Comparison of ENCODE assay signal across 28 cellular contexts in genomic region chr2:230807686-230808085, GRCh38. TPM values are rescaled to one million over a fixed set of nuclear protein-coding genes. Genes with fewer than 3 reads are reported as not detected.
DNase-seq lines count a peak whose midpoint lies in the region; ATAC-seq and TF ChIP-seq lines count a peak whose summit lies in the region.
"Had no signal": no experiment of that assay in that cellular context is flagged by ENCODE, and none has a peak within 500 bp of the region (broad histone marks: within the 10 kb centered on the region; RNA-seq: fewer than 3 reads in every experiment).

No MANE protein-coding gene starts in this region.

- no peak overlapping the region for H3K4me3 Mint-ChIP-seq in MCF 10A (ENCODE audit: unreplicated experiment)
- no peak overlapping the region for H3K4me3 Mint-ChIP-seq in activated naive CD8-positive, alpha-beta T cell treated with anti-CD3 and anti-CD28 coated beads, Interleukin-2, amount 50 U/mL, for 24 hours
- H3K4me3 Mint-ChIP-seq: endodermal cell, neural crest cell, type B pancreatic cell had no signal

- peaks cover 22% of the 10 kb centered on the region for H3K79me2 ChIP-seq in mammary epithelial cell (ENCODE audit: insufficient read depth, low read length)

- no peak overlapping the region for H3K4me3 ChIP-seq in mammary epithelial cell (replicated peaks in 1 of 3; ENCODE audit: insufficient read depth in 1 of 3, low read depth in 2 of 3, low read length in 3 of 3)
- no peak overlapping the region for H3K4me3 ChIP-seq in upper lobe of right lung
- H3K4me3 ChIP-seq: esophagus squamous epithelium, GM23248, heart right ventricle, lower lobe of right lung, right atrium auricular region, SJSA1 had no signal

- no peaks in the 10 kb centered on the region for H3K27me3 Mint-ChIP-seq in MCF 10A (ENCODE audit: insufficient read depth, unreplicated experiment)
- no peaks in the 10 kb centered on the region for H3K27me3 Mint-ChIP-seq in activated naive CD8-positive, alpha-beta T cell treated with anti-CD3 and anti-CD28 coated beads, Interleukin-2, amount 50 U/mL, for 24 hours
- H3K27me3 Mint-ChIP-seq: type B pancreatic cell had no signal

- H3K9ac ChIP-seq in mammary epithelial cell (ENCODE audit: insufficient read depth, low read length) = no peak overlapping the region
- H3K9ac ChIP-seq: GM23248, parathyroid adenoma had no signal

- CTCF ChIA-PET in MCF 10A (lab: Yijun Ruan, JAX) = interaction anchor here (2.4 kb wide), 1 partner anchor 93 kb away, joined by 6 read pairs; no protein-coding TSS in a partner anchor
- CTCF ChIA-PET in mammary epithelial cell (lab: Charles Lee; ENCODE audit: low non-redundant PET) = no interaction called here

- intact Hi-C loops in MCF 10A (cut with micrococcal nuclease) (no loop called here), mammary epithelial cell (cut with micrococcal nuclease) (no loop called here), upper lobe of right lung (cut with DNase I) (loop anchor here (10.0 kb wide), 1 partner anchor 93 kb away; the partner anchor contains the start of gene CAB39)

- BruUV-seq in MCF 10A (replicated peaks; lab: Mats Ljungman, UMichigan) (no TSS peak), mammary epithelial cell (replicated peaks; lab: Mats Ljungman, UMichigan) (no TSS peak)

- no peaks in the 10 kb centered on the region for H3K4me1 ChIP-seq in mammary epithelial cell (ENCODE audit: insufficient read depth, low read length)
- no peaks in the 10 kb centered on the region for H3K4me1 ChIP-seq in upper lobe of right lung
- H3K4me1 ChIP-seq: esophagus squamous epithelium, lower lobe of right lung, SJSA1 had no signal

- no peaks in the 10 kb centered on the region for H3K4me1 Mint-ChIP-seq in MCF 10A (ENCODE audit: insufficient read depth, unreplicated experiment)
- H3K4me1 Mint-ChIP-seq in activated naive CD8-positive, alpha-beta T cell treated with anti-CD3 and anti-CD28 coated beads, Interleukin-2, amount 50 U/mL, for 24 hours = peaks cover 22% of the 10 kb centered on the region
- H3K4me1 Mint-ChIP-seq: neural crest cell had no signal

- H4K20me1 ChIP-seq in mammary epithelial cell (ENCODE audit: insufficient read depth, low read length) = no peaks in the 10 kb centered on the region

- in situ Hi-C loops in mammary epithelial cell (cut with MboI; ENCODE audit: low sequenced_read_pairs in 2 of 2) = no loop called here

- no peak overlapping the region for H3K4me2 ChIP-seq in mammary epithelial cell (ENCODE audit: insufficient read depth, low read depth, low read length)

- H3K27ac ChIP-seq in mammary epithelial cell (ENCODE audit: insufficient read depth, low read depth, low read length) (no peak overlapping the region), upper lobe of right lung (no peak overlapping the region)
- H3K27ac ChIP-seq: C4-2B, esophagus squamous epithelium, GM23248, heart right ventricle, lower lobe of right lung, parathyroid adenoma, right atrium auricular region, SJSA1 had no signal

- peak overlapping the region; percentile 59 for H3K27ac Mint-ChIP-seq in MCF 10A (ENCODE audit: low read depth, unreplicated experiment)
- peak overlapping the region; percentile 37 for H3K27ac Mint-ChIP-seq in activated naive CD8-positive, alpha-beta T cell treated with anti-CD3 and anti-CD28 coated beads, Interleukin-2, amount 50 U/mL, for 24 hours
- H3K27ac Mint-ChIP-seq: endodermal cell, type B pancreatic cell had no signal

- no peaks in the 10 kb centered on the region for H3K9me3 Mint-ChIP-seq in MCF 10A (ENCODE audit: unreplicated experiment)
- H3K9me3 Mint-ChIP-seq in activated naive CD8-positive, alpha-beta T cell treated with anti-CD3 and anti-CD28 coated beads, Interleukin-2, amount 50 U/mL, for 24 hours = no peaks in the 10 kb centered on the region
- H3K9me3 Mint-ChIP-seq: type B pancreatic cell had no signal

- peaks cover 29% of the 10 kb centered on the region for H3K36me3 ChIP-seq in mammary epithelial cell (ENCODE audit: insufficient read depth, low read length)
- peaks cover 35% of the 10 kb centered on the region for H3K36me3 ChIP-seq in upper lobe of right lung

- peaks cover 62% of the 10 kb centered on the region for H3K36me3 Mint-ChIP-seq in MCF 10A (ENCODE audit: insufficient read depth, unreplicated experiment)
- H3K36me3 Mint-ChIP-seq in activated naive CD8-positive, alpha-beta T cell treated with anti-CD3 and anti-CD28 coated beads, Interleukin-2, amount 50 U/mL, for 24 hours (ENCODE audit: low read depth) = peaks cover 43% of the 10 kb centered on the region

- H2AFZ ChIP-seq in mammary epithelial cell (ENCODE audit: low read depth, low read length) = no peak overlapping the region
- H2AFZ ChIP-seq: GM23248, parathyroid adenoma had no signal

- no peak for TF ChIP-seq CTCF in MCF 10A (IDR thresholded peaks at IDR 0.05; ENCODE audit: unreplicated experiment)
- TF ChIP-seq CTCF in mammary epithelial cell (conservative IDR thresholded peaks at IDR 0.05 in 1 of 2, IDR thresholded peaks at IDR 0.05 in 1 of 2; ENCODE audit: extremely low read depth in 1 of 2, insufficient read depth in 1 of 2, low read depth in 1 of 2, low read length in 2 of 2) = no peak
- no peak for TF ChIP-seq CTCF in upper lobe of right lung (IDR thresholded peaks at IDR 0.05)

- POLR2A ChIA-PET in MCF 10A (lab: Yijun Ruan, JAX) = no interaction called here

- dilution Hi-C loops in mammary epithelial cell (cut with HindIII; ENCODE audit: low sequenced_read_pairs) = no loop called here

- 96% methylated on average over 4 of the region's 4 CpGs for WGBS in mammary epithelial cell (ENCODE audit: low coverage, missing lambda C conversion rate)

- DNase-seq in MCF 10A (ENCODE audit: unreplicated experiment) (no peak), mammary epithelial cell (no peak), Kasumi-1 (lab: John Stamatoyannopoulos, UW) (peak; percentile 9 to 16), upper lobe of right lung (no peak), DMS53 (lab: John Stamatoyannopoulos, UW) (no peak), NCI-H187 (lab: John Stamatoyannopoulos, UW) (no peak)
- no peak for DNase-seq in activated naive CD8-positive, alpha-beta T cell treated with anti-CD3 and anti-CD28 coated beads, Interleukin-2, amount 50 U/mL, for 24 hours
- DNase-seq: activated CD4-positive, alpha-beta T cell treated with anti-CD3 and anti-CD28 coated beads for 48 hours; activated effector memory CD4-positive, alpha-beta T cell treated with anti-CD3 and anti-CD28 coated beads, Interleukin-2, amount 50 U/mL, for 16 hours; aorta; endodermal cell; esophagus squamous epithelium; foreskin melanocyte; GM23248; heart right ventricle; kidney glomerular epithelial cell; lower lobe of right lung; NCI-H1436; NCI-H2107; NCI-H446 treated with DMSO at 0.1 percent for 48 hours; RPMI8226; substantia nigra had no signal

- ATAC-seq in activated naive CD8-positive, alpha-beta T cell treated with anti-CD3 and anti-CD28 coated beads, Interleukin-2, amount 50 U/mL, for 24 hours = no peak
- peak; percentile 53 for ATAC-seq in upper lobe of right lung

- H3K9me3 ChIP-seq in mammary epithelial cell (replicated peaks; ENCODE audit: insufficient read depth, low read length) (no peaks in the 10 kb centered on the region), upper lobe of right lung (no peaks in the 10 kb centered on the region)
- H3K9me3 ChIP-seq: esophagus squamous epithelium, heart right ventricle, lower lobe of right lung, right atrium auricular region, SJSA1 had no signal

- no peaks in the 10 kb centered on the region for H3K27me3 ChIP-seq in mammary epithelial cell (ENCODE audit: insufficient read depth, low read length)
- H3K27me3 ChIP-seq in upper lobe of right lung = no peaks in the 10 kb centered on the region
- H3K27me3 ChIP-seq: esophagus squamous epithelium, heart right ventricle, right atrium auricular region, SJSA1 had no signal

RNA-seq across cellular contexts. Expression of gene ITM2C, which starts 57.1 kb away (rescaled TPM):
- total RNA-seq in MCF 10A (2022) (20.4 and 21.9 TPM in 2 replicates), mammary epithelial cell (10 to 100 TPM; 24.8 to 47.1 TPM), upper lobe of right lung (25.0 TPM)
- polyA plus RNA-seq in mammary epithelial cell = 66.2 TPM
- polyA minus RNA-seq in mammary epithelial cell = 77.9 TPM

Comparison
In these comparisons a context has a peak if more than half of its experiments do, and no peak if none do; other contexts are left out.
1. DNase-seq: peak in Kasumi-1 (2 of 2); none in MCF 10A (single experiment), mammary epithelial cell (single experiment), activated naive CD8-positive, alpha-beta T cell treated with anti-CD3 and anti-CD28 coated beads, Interleukin-2, amount 50 U/mL, for 24 hours (single experiment), upper lobe of right lung (single experiment), DMS53 (single experiment) and NCI-H187 (0 of 2).